In genomic region chr1:116645802-116646682, GRCh38 we compare ENCODE assay signal across 8 cellular contexts. TPM values are rescaled to one million over a fixed set of nuclear protein-coding genes. Genes with fewer than 3 reads are reported as not detected.
DNase-seq lines count a peak whose midpoint lies in the region; ATAC-seq and TF ChIP-seq lines count a peak whose summit lies in the region.
"Not testable (repeated sequence)": the region's sequence is repeated elsewhere in the genome, so short reads cannot be mapped to it uniquely, and the experiment has no call there.
"Had no signal": no experiment of that assay in that cellular context is flagged by ENCODE, and none has a peak within 500 bp of the region (broad histone marks: within the 10 kb centered on the region; RNA-seq: fewer than 3 reads in every experiment).

No MANE protein-coding gene starts in this region.

- dilution Hi-C loops in mammary epithelial cell (cut with HindIII; ENCODE audit: low sequenced_read_pairs), result not testable (repeated sequence)

- H3K27ac ChIP-seq in H9 (ENCODE audit: insufficient read length, low read depth, low read length), result not testable (repeated sequence)
- peak overlapping the region; percentile 64 for H3K27ac ChIP-seq in RWPE1
- H3K27ac ChIP-seq in mammary epithelial cell (ENCODE audit: insufficient read depth, low read depth, low read length), result peak overlapping the region; percentile 54
- peak overlapping the region; percentile 64 to 75 for H3K27ac ChIP-seq in esophagus (ENCODE audit: low read depth in 2 of 2, low read length in 1 of 2)
- H3K27ac ChIP-seq in right cardiac atrium (ENCODE audit: low read length), result peak overlapping the region; percentile 6

- not testable (repeated sequence) for BruUV-seq in mammary epithelial cell (replicated peaks; lab: Mats Ljungman, UMichigan)

- not testable (repeated sequence) for H3K4me2 ChIP-seq in H9 (ENCODE audit: insufficient read depth, insufficient read length, low read length)
- peak overlapping the region; percentile 72 for H3K4me2 ChIP-seq in mammary epithelial cell (ENCODE audit: insufficient read depth, low read depth, low read length)

- peaks cover 38 to 40% of the 10 kb centered on the region in 2 experiments for H3K4me1 Mint-ChIP-seq in H9
- peaks cover 88% of the 10 kb centered on the region for H3K4me1 Mint-ChIP-seq in nephron progenitor cell

- H4K8ac ChIP-seq in H9 (replicated peaks; ENCODE audit: insufficient read length, low read depth, low read length), result not testable (repeated sequence)

- H3K27ac Mint-ChIP-seq in H9 (peak overlapping the region in 2 of 3 experiments; percentile 54 to 87; a peak in 2 of 7 replicates), nephron progenitor cell (peak overlapping the region; percentile 62)

- intact Hi-C loops in mammary epithelial cell (cut with micrococcal nuclease), result loop anchor here (1.0 to 5.0 kb wide), 2 partner anchors 76 to 171 kb away; no protein-coding TSS in a partner anchor
- intact Hi-C loops in right cardiac atrium (cut with DNase I), result not testable (repeated sequence)

- not testable (repeated sequence) for H3K23ac ChIP-seq in H9 (ENCODE audit: insufficient read length, low read depth, low read length)

- no CpG with 5 or more reads among the region's 16 CpGs for whole genome bisulfite sequencing in H9 (ENCODE audit: extremely low coverage, insufficient read length, low lambda C conversion rate)
- 13% methylated on average over 10 of the region's 16 CpGs for WGBS in mammary epithelial cell (ENCODE audit: low coverage, missing lambda C conversion rate)
- WGBS in esophagus, 2 donors, result 43 to 55% methylated on average over 16 of the region's 16 CpGs
- WGBS in right cardiac atrium, result 33% methylated on average over 16 of the region's 16 CpGs

- H3K4ac ChIP-seq in H9 (ENCODE audit: low read depth, low read length), result not testable (repeated sequence)

- H4K91ac ChIP-seq in H9 (ENCODE audit: insufficient read length, low read depth, low read length), result not testable (repeated sequence)

- not testable (repeated sequence) for H4K20me1 ChIP-seq in H9 (ENCODE audit: control insufficient read depth, insufficient read depth, insufficient read length); mammary epithelial cell (ENCODE audit: insufficient read depth, low read length)

- DNase-seq in H9; RWPE1 (ENCODE audit: low spot score); nephron progenitor cell: not testable (repeated sequence)
- DNase-seq in mammary epithelial cell (peak; percentile 47), right cardiac atrium (peak; percentile 41 to 71 (median 67)), retina (peak; percentile 26)

- not testable (repeated sequence) for H3K79me2 ChIP-seq in H9 (ENCODE audit: insufficient read depth, low read length)
- H3K79me2 ChIP-seq in mammary epithelial cell (ENCODE audit: insufficient read depth, low read length), result peaks cover 34% of the 10 kb centered on the region

- not testable (repeated sequence) for H2BK5ac ChIP-seq in H9 (ENCODE audit: insufficient read length, low read length)

- in situ Hi-C loops in mammary epithelial cell (cut with MboI; ENCODE audit: low sequenced_read_pairs in 2 of 2), result not testable (repeated sequence)

- H3K4me3 Mint-ChIP-seq in H9, result not testable (repeated sequence)
- peak overlapping the region; percentile 18 for H3K4me3 Mint-ChIP-seq in nephron progenitor cell

- H3K14ac ChIP-seq in H9 (ENCODE audit: insufficient read depth, low read length), result not testable (repeated sequence)

- not testable (repeated sequence) for H3K36me3 Mint-ChIP-seq in H9 (ENCODE audit: insufficient read depth in 1 of 3, low read depth in 3 of 3); nephron progenitor cell (ENCODE audit: low read depth)

- H2BK15ac ChIP-seq in H9 (ENCODE audit: low read depth, low read length), result not testable (repeated sequence)

- H3K4me1 ChIP-seq in H9 (ENCODE audit: insufficient read depth, low read length); esophagus (ENCODE audit: control insufficient read depth in 2 of 2, insufficient read depth in 2 of 2, low read length in 1 of 2); right cardiac atrium (ENCODE audit: control insufficient read depth, insufficient read depth, low read length): not testable (repeated sequence)
- H3K4me1 ChIP-seq in mammary epithelial cell (ENCODE audit: insufficient read depth, low read length), result peaks cover 28% of the 10 kb centered on the region

- not testable (repeated sequence) for H2BK120ac ChIP-seq in H9 (ENCODE audit: low read depth, low read length, poor library complexity, severe bottlenecking)

- H3T11ph ChIP-seq in H9 (ENCODE audit: low read length), result not testable (repeated sequence)

- H3K4me3 ChIP-seq in mammary epithelial cell (replicated peaks in 1 of 3; ENCODE audit: insufficient read depth in 1 of 3, low read depth in 2 of 3, low read length in 3 of 3), result peak overlapping the region in 2 of 3 experiments; percentile 7 to 15
- H3K4me3 ChIP-seq in esophagus (ENCODE audit: low read depth in 1 of 2, low read length in 2 of 2); right cardiac atrium (ENCODE audit: low read length): not testable (repeated sequence)

- H3K36me3 ChIP-seq in mammary epithelial cell (ENCODE audit: insufficient read depth, low read length); esophagus (ENCODE audit: control insufficient read depth in 2 of 2, insufficient read depth in 2 of 2, low read length in 1 of 2): not testable (repeated sequence)

- not testable (repeated sequence) for H3K27me3 Mint-ChIP-seq in H9 (ENCODE audit: low read depth); nephron progenitor cell (ENCODE audit: low read depth, poor library complexity)

- H2BK20ac ChIP-seq in H9 (ENCODE audit: low read depth, low read length, poor library complexity, severe bottlenecking), result not testable (repeated sequence)

- not testable (repeated sequence) for H2BK12ac ChIP-seq in H9 (ENCODE audit: insufficient read length, low read depth, low read length)

- H3K9me3 ChIP-seq in H9 (ENCODE audit: control insufficient read depth, low read depth, low read length); mammary epithelial cell (replicated peaks; ENCODE audit: insufficient read depth, low read length); esophagus (ENCODE audit: control insufficient read depth in 2 of 2, insufficient read depth in 1 of 2, low read depth in 1 of 2, low read length in 1 of 2); right cardiac atrium (ENCODE audit: control insufficient read depth, low read length): not testable (repeated sequence)

- not testable (repeated sequence) for H3K23me2 ChIP-seq in H9 (ENCODE audit: insufficient read length, low read depth, low read length, poor library complexity, severe bottlenecking)

- ATAC-seq in right cardiac atrium, result not testable (repeated sequence)

- not testable (repeated sequence) for H4K5ac ChIP-seq in H9 (ENCODE audit: insufficient read length, low read depth, low read length)

- TF ChIP-seq CTCF in H9 (conservative IDR thresholded peaks at IDR 0.05); RWPE1 (conservative IDR thresholded peaks at IDR 0.05; ENCODE audit: low read depth); nephron progenitor cell (IDR thresholded peaks at IDR 0.05): not testable (repeated sequence)
- peak in 1 of 2 donors; percentile 19 for TF ChIP-seq CTCF in mammary epithelial cell (conservative IDR thresholded peaks at IDR 0.05 in 1 of 2, IDR thresholded peaks at IDR 0.05 in 1 of 2; ENCODE audit: extremely low read depth in 1 of 2, insufficient read depth in 1 of 2, low read depth in 1 of 2, low read length in 2 of 2)

- CTCF ChIA-PET in RWPE1 (lab: Yijun Ruan, JAX), result not testable (repeated sequence)
- CTCF ChIA-PET in mammary epithelial cell (lab: Charles Lee; ENCODE audit: low non-redundant PET), result interaction anchor here (0.7 kb wide), 1 partner anchor 77 kb away, joined by 4 read pairs; no protein-coding TSS in a partner anchor

- POLR2A ChIA-PET in RWPE1 (lab: Yijun Ruan, JAX; ENCODE audit: low non-redundant PET), result not testable (repeated sequence)

- not testable (repeated sequence) for H3K79me1 ChIP-seq in H9 (ENCODE audit: insufficient read depth, low read depth, low read length, poor library complexity, severe bottlenecking)

- H3K27me3 ChIP-seq in H9 (ENCODE audit: insufficient read depth, low read length); mammary epithelial cell (ENCODE audit: insufficient read depth, low read length); esophagus (ENCODE audit: control insufficient read depth in 1 of 2, insufficient read depth in 2 of 2, low read length in 2 of 2); right cardiac atrium (ENCODE audit: control insufficient read depth, insufficient read depth): not testable (repeated sequence)

- not testable (repeated sequence) for H3K9ac ChIP-seq in H9 (ENCODE audit: extremely low read depth, insufficient read length, low read length)
- peak overlapping the region; percentile 17 for H3K9ac ChIP-seq in mammary epithelial cell (ENCODE audit: insufficient read depth, low read length)

- H2AFZ ChIP-seq in H9 (ENCODE audit: low read length), result not testable (repeated sequence)
- H2AFZ ChIP-seq in mammary epithelial cell (ENCODE audit: low read depth, low read length), result peak overlapping the region; percentile 79

- H3K9me3 Mint-ChIP-seq in H9, nephron progenitor cell: not testable (repeated sequence)

- H3K56ac ChIP-seq in H9 (ENCODE audit: insufficient read length, low read depth, low read length), result not testable (repeated sequence)

- H2AK5ac ChIP-seq in H9 (ENCODE audit: insufficient read length, low read length), result not testable (repeated sequence)

- not testable (repeated sequence) for H3K18ac ChIP-seq in H9 (ENCODE audit: insufficient read length, low read depth, low read length)

RNA-seq across cellular contexts. Expression of gene IGSF3, which starts 21.5 kb away (rescaled TPM):
- total RNA-seq in H9 (2021) (18.6 and 19.1 TPM in 2 replicates), mammary epithelial cell (100 to 1,000 TPM in 1 of 2 donors, 10 to 100 TPM in 1; 32.2 to 134 TPM), right cardiac atrium (10 to 100 TPM; 11.7 to 15.5 (median 13.3) TPM)
- polyA plus RNA-seq in mammary epithelial cell (29.5 TPM), esophagus (10 to 100 TPM; 11.0 to 15.5 TPM), right cardiac atrium (5.0 TPM)
- polyA minus RNA-seq in mammary epithelial cell, result 58.6 TPM
- polyA plus RNA-seq: naive thymus-derived CD8-positive, alpha-beta T cell had no signal
